1 cellular context compared by ENCODE assay signal in the genomic region with DNA sequence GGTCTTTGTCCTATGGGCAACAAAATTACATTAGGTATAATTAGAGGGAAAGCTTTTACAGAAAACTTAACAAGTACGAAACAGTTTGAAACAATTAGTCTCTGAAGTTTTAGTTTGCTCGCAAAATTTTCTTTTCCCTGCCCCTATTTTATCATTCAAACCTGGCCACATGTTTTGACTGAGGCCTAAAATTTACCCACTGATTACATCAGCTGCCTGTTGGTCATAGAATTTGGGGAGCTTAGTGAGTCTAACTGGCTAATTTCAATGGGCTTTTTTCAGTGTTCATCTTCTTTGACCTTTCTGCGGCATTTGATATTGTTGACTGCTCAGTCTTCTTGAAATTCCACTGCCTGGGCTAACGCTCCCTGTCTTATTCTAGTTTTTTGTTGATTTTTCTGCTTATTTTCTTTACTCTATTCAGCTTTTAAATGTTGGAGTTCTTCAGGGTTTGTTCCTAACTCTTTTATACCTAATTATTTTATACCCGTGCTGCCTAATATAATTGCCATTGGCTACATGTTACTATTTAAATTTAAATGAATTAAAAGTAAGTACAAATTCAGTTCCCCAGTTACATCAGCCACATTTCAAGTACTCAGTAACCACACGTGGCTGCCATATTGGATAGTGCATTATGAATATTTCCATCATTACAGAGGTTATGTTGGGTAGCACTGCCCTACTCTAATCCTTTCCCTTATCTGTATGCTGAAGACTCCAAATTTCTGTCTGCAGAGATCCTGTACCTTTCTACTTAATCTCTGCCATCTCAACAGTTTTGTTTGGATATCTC.
TF ChIP-seq lines count a peak whose summit lies in the region.

No MANE protein-coding gene starts in this region.

TF ChIP-seq in K562, 482 proteins besides CTCF, POLR2A, EP300 and RAD21 (continued from another document and continues in another):
- TF ChIP-seq SMAD4 (CRISPR knock-in tag; conservative IDR thresholded peaks at IDR 0.05) (peak; percentile 54; the same call in 1 of the 2 replicates), ZNF311 (CRISPR knock-in tag; IDR thresholded peaks at IDR 0.05) (peak; percentile 65; the same call in 1 of the 2 replicates), ELK3 (CRISPR knock-in tag; IDR thresholded peaks at IDR 0.05) (no peak), JUND (IDR thresholded peaks at IDR 0.05; ENCODE audit: borderline replicate concordance, low read depth, low read length) (peak; percentile 50; the same call in 1 of the 2 replicates), JUND (tag; IDR thresholded peaks at IDR 0.05; ENCODE audit: borderline replicate concordance, low read depth, low read length) (peak; percentile 52; the same call in 1 of the 3 replicates), PCBP2 (IDR thresholded peaks at IDR 0.05; ENCODE audit: low read depth, low read length, poor library complexity, severe bottlenecking) (no peak), ZFP30 (CRISPR knock-in tag; IDR thresholded peaks at IDR 0.05; ENCODE audit: borderline replicate concordance) (no peak), CEBPG (CRISPR knock-in tag; IDR thresholded peaks at IDR 0.05) (peak; percentile 63; the same call in 1 of the 2 replicates), CEBPG (tag; conservative IDR thresholded peaks at IDR 0.05 in 1 of 2, IDR thresholded peaks at IDR 0.05 in 1 of 2) (peak; percentile 75 to 86), KLF13 (tag; IDR thresholded peaks at IDR 0.05; ENCODE audit: borderline replicate concordance, low read depth) (no peak), PHB2 (IDR thresholded peaks at IDR 0.05; ENCODE audit: low read depth) (no peak), NR4A1 (CRISPR knock-in tag; IDR thresholded peaks at IDR 0.05) (no peak), NR4A1 (tag; IDR thresholded peaks at IDR 0.05) (peak; percentile 86), MED1 (CRISPR knock-in tag; IDR thresholded peaks at IDR 0.05; ENCODE audit: borderline replicate concordance) (no peak), MCM7 (IDR thresholded peaks at IDR 0.05) (no peak), ZNF707 (CRISPR knock-in tag; conservative IDR thresholded peaks at IDR 0.05) (no peak), NCOA2 (IDR thresholded peaks at IDR 0.05; ENCODE audit: partially characterized antibody in 2 of 2) (no peak), SMARCA4 (IDR thresholded peaks at IDR 0.05) (peak; percentile 48; the same call in 1 of the 2 replicates), TAF7 (tag; IDR thresholded peaks at IDR 0.05) (0 out of 2 replicates have a peak, but pooled peaks have one; percentile 22), FOS (IDR thresholded peaks at IDR 0.05; ENCODE audit: extremely low read depth, insufficient read length) (no peak), PHB (CRISPR knock-in tag; IDR thresholded peaks at IDR 0.05) (no peak), MCM5 (IDR thresholded peaks at IDR 0.05; ENCODE audit: low read depth) (no peak), HDAC1 (IDR thresholded peaks at IDR 0.05) (no peak), ZZZ3 (IDR thresholded peaks at IDR 0.05) (no peak), ZKSCAN3 (CRISPR knock-in tag; IDR thresholded peaks at IDR 0.05) (no peak), ZNF644 (tag; IDR thresholded peaks at IDR 0.05; ENCODE audit: low read depth) (peak; percentile 57; the same call in 1 of the 2 replicates), ZNF584 (CRISPR knock-in tag; IDR thresholded peaks at IDR 0.05; ENCODE audit: low read depth) (peak; percentile 42), SETDB1 (IDR thresholded peaks at IDR 0.05; ENCODE audit: low read length) (no peak), CREB3 (tag; conservative IDR thresholded peaks at IDR 0.05; ENCODE audit: low read depth) (no peak), NR3C1 (CRISPR knock-in tag; IDR thresholded peaks at IDR 0.05) (no peak), BRCA1 (IDR thresholded peaks at IDR 0.05) (no peak), BRCA1 (CRISPR knock-in tag; IDR thresholded peaks at IDR 0.05) (no peak), LCOR (CRISPR knock-in tag; IDR thresholded peaks at IDR 0.05) (peak; percentile 73), ZNF445 (CRISPR knock-in tag; IDR thresholded peaks at IDR 0.05; ENCODE audit: low read depth) (no peak), ZNF740 (CRISPR knock-in tag; IDR thresholded peaks at IDR 0.05) (no peak), ZNF740 (tag; IDR thresholded peaks at IDR 0.05) (peak in 1 of 2 experiments; percentile 64; a peak in 2 of 4 replicates), C11orf30 (IDR thresholded peaks at IDR 0.05; ENCODE audit: low read depth) (no peak), DPF2 (IDR thresholded peaks at IDR 0.05) (peak; percentile 38; the same call in 1 of the 2 replicates), ATF7 (IDR thresholded peaks at IDR 0.05) (peak; percentile 46; the same call in 1 of the 2 replicates), ZKSCAN8 (CRISPR knock-in tag; IDR thresholded peaks at IDR 0.05) (no peak), LEF1 (IDR thresholded peaks at IDR 0.05) (peak; percentile 29; the same call in 1 of the 2 replicates), HNRNPH1 (optimal IDR thresholded peaks at IDR 0.05; ENCODE audit: low read depth, low read length) (no peak), E2F3 (CRISPR knock-in tag; IDR thresholded peaks at IDR 0.05) (no peak), ZNF778 (CRISPR knock-in tag; IDR thresholded peaks at IDR 0.05) (no peak), FOXK2 (conservative IDR thresholded peaks at IDR 0.05 in 1 of 2, IDR thresholded peaks at IDR 0.05 in 1 of 2; ENCODE audit: low read depth in 2 of 2) (no peak), SAP30 (IDR thresholded peaks at IDR 0.05; ENCODE audit: borderline replicate concordance, insufficient read depth, low read depth, low read length, poor library complexity, severe bottlenecking) (no peak), MAZ (CRISPR knock-in tag; conservative IDR thresholded peaks at IDR 0.05 in 1 of 2, IDR thresholded peaks at IDR 0.05 in 1 of 2) (0 out of 4 replicates have a peak, but pooled peaks of 1 of the 2 experiments have one; percentile 28), U2AF1 (optimal IDR thresholded peaks at IDR 0.05; ENCODE audit: low read depth, low read length) (no peak), HCFC1 (IDR thresholded peaks at IDR 0.05; ENCODE audit: low read depth, low read length) (no peak), ZNF175 (CRISPR knock-in tag; IDR thresholded peaks at IDR 0.05; ENCODE audit: low read depth) (peak; percentile 94), BACH1 (tag; IDR thresholded peaks at IDR 0.05) (peak; percentile 72), NFRKB (IDR thresholded peaks at IDR 0.05; ENCODE audit: low read depth) (peak; percentile 73; the same call in 1 of the 2 replicates)
- TF ChIP-seq, protein P1, sequence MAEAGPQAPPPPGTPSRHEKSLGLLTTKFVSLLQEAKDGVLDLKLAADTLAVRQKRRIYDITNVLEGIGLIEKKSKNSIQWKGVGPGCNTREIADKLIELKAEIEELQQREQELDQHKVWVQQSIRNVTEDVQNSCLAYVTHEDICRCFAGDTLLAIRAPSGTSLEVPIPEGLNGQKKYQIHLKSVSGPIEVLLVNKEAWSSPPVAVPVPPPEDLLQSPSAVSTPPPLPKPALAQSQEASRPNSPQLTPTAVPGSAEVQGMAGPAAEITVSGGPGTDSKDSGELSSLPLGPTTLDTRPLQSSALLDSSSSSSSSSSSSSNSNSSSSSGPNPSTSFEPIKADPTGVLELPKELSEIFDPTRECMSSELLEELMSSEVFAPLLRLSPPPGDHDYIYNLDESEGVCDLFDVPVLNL (CRISPR knock-in tag; IDR thresholded peaks at IDR 0.05; ENCODE audit: low read depth), result no peak
- TF ChIP-seq, protein P2, sequence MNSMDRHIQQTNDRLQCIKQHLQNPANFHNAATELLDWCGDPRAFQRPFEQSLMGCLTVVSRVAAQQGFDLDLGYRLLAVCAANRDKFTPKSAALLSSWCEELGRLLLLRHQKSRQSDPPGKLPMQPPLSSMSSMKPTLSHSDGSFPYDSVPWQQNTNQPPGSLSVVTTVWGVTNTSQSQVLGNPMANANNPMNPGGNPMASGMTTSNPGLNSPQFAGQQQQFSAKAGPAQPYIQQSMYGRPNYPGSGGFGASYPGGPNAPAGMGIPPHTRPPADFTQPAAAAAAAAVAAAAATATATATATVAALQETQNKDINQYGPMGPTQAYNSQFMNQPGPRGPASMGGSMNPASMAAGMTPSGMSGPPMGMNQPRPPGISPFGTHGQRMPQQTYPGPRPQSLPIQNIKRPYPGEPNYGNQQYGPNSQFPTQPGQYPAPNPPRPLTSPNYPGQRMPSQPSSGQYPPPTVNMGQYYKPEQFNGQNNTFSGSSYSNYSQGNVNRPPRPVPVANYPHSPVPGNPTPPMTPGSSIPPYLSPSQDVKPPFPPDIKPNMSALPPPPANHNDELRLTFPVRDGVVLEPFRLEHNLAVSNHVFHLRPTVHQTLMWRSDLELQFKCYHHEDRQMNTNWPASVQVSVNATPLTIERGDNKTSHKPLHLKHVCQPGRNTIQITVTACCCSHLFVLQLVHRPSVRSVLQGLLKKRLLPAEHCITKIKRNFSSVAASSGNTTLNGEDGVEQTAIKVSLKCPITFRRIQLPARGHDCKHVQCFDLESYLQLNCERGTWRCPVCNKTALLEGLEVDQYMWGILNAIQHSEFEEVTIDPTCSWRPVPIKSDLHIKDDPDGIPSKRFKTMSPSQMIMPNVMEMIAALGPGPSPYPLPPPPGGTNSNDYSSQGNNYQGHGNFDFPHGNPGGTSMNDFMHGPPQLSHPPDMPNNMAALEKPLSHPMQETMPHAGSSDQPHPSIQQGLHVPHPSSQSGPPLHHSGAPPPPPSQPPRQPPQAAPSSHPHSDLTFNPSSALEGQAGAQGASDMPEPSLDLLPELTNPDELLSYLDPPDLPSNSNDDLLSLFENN (IDR thresholded peaks at IDR 0.05; ENCODE audit: low read depth in 2 of 2, low read length in 2 of 2), result no peak
- TF ChIP-seq, protein P3, sequence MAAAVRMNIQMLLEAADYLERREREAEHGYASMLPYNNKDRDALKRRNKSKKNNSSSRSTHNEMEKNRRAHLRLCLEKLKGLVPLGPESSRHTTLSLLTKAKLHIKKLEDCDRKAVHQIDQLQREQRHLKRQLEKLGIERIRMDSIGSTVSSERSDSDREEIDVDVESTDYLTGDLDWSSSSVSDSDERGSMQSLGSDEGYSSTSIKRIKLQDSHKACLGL (CRISPR knock-in tag; IDR thresholded peaks at IDR 0.05; ENCODE audit: borderline replicate concordance, poor library complexity, severe bottlenecking), result no peak
- TF ChIP-seq, protein P4, sequence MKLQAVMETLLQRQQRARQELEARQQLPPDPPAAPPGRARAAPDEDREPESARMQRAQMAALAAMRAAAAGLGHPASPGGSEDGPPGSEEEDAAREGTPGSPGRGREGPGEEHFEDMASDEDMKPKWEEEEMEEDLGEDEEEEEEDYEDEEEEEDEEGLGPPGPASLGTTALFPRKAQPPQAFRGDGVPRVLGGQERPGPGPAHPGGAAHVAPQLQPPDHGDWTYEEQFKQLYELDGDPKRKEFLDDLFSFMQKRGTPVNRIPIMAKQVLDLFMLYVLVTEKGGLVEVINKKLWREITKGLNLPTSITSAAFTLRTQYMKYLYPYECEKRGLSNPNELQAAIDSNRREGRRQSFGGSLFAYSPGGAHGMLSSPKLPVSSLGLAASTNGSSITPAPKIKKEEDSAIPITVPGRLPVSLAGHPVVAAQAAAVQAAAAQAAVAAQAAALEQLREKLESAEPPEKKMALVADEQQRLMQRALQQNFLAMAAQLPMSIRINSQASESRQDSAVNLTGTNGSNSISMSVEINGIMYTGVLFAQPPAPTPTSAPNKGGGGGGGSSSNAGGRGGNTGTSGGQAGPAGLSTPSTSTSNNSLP (IDR thresholded peaks at IDR 0.05; ENCODE audit: borderline replicate concordance, low read depth, low read length), result no peak
- TF ChIP-seq, protein P5, sequence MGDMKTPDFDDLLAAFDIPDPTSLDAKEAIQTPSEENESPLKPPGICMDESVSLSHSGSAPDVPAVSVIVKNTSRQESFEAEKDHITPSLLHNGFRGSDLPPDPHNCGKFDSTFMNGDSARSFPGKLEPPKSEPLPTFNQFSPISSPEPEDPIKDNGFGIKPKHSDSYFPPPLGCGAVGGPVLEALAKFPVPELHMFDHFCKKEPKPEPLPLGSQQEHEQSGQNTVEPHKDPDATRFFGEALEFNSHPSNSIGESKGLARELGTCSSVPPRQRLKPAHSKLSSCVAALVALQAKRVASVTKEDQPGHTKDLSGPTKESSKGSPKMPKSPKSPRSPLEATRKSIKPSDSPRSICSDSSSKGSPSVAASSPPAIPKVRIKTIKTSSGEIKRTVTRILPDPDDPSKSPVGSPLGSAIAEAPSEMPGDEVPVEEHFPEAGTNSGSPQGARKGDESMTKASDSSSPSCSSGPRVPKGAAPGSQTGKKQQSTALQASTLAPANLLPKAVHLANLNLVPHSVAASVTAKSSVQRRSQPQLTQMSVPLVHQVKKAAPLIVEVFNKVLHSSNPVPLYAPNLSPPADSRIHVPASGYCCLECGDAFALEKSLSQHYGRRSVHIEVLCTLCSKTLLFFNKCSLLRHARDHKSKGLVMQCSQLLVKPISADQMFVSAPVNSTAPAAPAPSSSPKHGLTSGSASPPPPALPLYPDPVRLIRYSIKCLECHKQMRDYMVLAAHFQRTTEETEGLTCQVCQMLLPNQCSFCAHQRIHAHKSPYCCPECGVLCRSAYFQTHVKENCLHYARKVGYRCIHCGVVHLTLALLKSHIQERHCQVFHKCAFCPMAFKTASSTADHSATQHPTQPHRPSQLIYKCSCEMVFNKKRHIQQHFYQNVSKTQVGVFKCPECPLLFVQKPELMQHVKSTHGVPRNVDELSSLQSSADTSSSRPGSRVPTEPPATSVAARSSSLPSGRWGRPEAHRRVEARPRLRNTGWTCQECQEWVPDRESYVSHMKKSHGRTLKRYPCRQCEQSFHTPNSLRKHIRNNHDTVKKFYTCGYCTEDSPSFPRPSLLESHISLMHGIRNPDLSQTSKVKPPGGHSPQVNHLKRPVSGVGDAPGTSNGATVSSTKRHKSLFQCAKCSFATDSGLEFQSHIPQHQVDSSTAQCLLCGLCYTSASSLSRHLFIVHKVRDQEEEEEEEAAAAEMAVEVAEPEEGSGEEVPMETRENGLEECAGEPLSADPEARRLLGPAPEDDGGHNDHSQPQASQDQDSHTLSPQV (IDR thresholded peaks at IDR 0.05), result peak; percentile 90
